In genomic region chr2:43370146-43370545, GRCh38 we compare ENCODE assay signal across 16 cellular contexts.
DNase-seq lines count a peak whose midpoint lies in the region; ATAC-seq and TF ChIP-seq lines count a peak whose summit lies in the region.
"Had no signal": no experiment of that assay in that cellular context is flagged by ENCODE, and none has a peak within 500 bp of the region (broad histone marks: within the 10 kb centered on the region; RNA-seq: fewer than 3 reads in every experiment).

No MANE protein-coding gene starts in this region.

- H3K27ac Mint-ChIP-seq in nephron, result peak overlapping the region; percentile 78 to 98 (median 82)
- H3K27ac Mint-ChIP-seq: activated T-helper 17 cell treated with anti-CD3 and anti-CD28 coated beads, Interleukin-2, amount 50 U/mL, for 72 hours had no signal

- ATAC-seq in HG03521 (IDR thresholded peaks at IDR 0.05; ENCODE audit: unreplicated experiment) (no peak), HG02973 (IDR thresholded peaks at IDR 0.05; ENCODE audit: unreplicated experiment) (no peak)
- no peak for ATAC-seq in stimulated activated naive CD8-positive, alpha-beta T cell treated with anti-CD3 and anti-CD28 coated beads, Interleukin-15, Interleukin-2, amounts not matched to agents 100 U/mL and 50 U/mL, for 24 hours
- ATAC-seq: activated T-helper 17 cell treated with anti-CD3 and anti-CD28 coated beads, Interleukin-2, amount 50 U/mL, for 72 hours; naive thymus-derived CD4-positive, alpha-beta T cell; upper lobe of right lung had no signal

- peak overlapping the region in 1 of 3 experiments; percentile 14 for H3K4me3 Mint-ChIP-seq in nephron
- H3K4me3 Mint-ChIP-seq: activated T-helper 17 cell treated with anti-CD3 and anti-CD28 coated beads, Interleukin-2, amount 50 U/mL, for 72 hours; CD4-positive, alpha-beta memory T cell; naive thymus-derived CD4-positive, alpha-beta T cell had no signal

- peaks cover 8% of the 10 kb centered on the region for H3K36me3 Mint-ChIP-seq in nephron (ENCODE audit: low read depth)

- H3K27me3 ChIP-seq in esophagus squamous epithelium, result no peaks in the 10 kb centered on the region
- no peaks in the 10 kb centered on the region for H3K27me3 ChIP-seq in tibial nerve
- H3K27me3 ChIP-seq: upper lobe of right lung had no signal

- 62 to 76% methylated on average over 4 of the region's 4 CpGs for WGBS in esophagus squamous epithelium, 2 donors
- 49 to 52% methylated on average over 4 of the region's 4 CpGs for WGBS in tibial nerve, 2 donors

- peaks cover 44% of the 10 kb centered on the region for H3K4me1 Mint-ChIP-seq in nephron
- H3K4me1 Mint-ChIP-seq: activated T-helper 17 cell treated with anti-CD3 and anti-CD28 coated beads, Interleukin-2, amount 50 U/mL, for 72 hours had no signal

- H3K27ac ChIP-seq in esophagus squamous epithelium, result peak overlapping the region in 3 of 4 donors; percentile 42 to 64 (median 63)
- H3K27ac ChIP-seq in tibial nerve, result peak overlapping the region in 3 of 4 donors; percentile 34 to 66 (median 53)
- H3K27ac ChIP-seq: upper lobe of right lung had no signal

- no peaks in the 10 kb centered on the region for H3K36me3 ChIP-seq in esophagus squamous epithelium
- H3K36me3 ChIP-seq in tibial nerve, result no peaks in the 10 kb centered on the region
- H3K36me3 ChIP-seq: upper lobe of right lung had no signal

- H3K4me1 ChIP-seq in esophagus squamous epithelium, result peaks cover 0 to 39% (median 19%) of the 10 kb centered on the region in 3 donors
- peaks cover 0 to 47% (median 7%) of the 10 kb centered on the region in 4 donors for H3K4me1 ChIP-seq in tibial nerve

- intact Hi-C loops in esophagus squamous epithelium (cut with DNase I), result no loop called here

- TF ChIP-seq CTCF in esophagus squamous epithelium (IDR thresholded peaks at IDR 0.05), result no peak
- TF ChIP-seq CTCF in nephron (IDR thresholded peaks at IDR 0.05; ENCODE audit: unreplicated experiment in 3 of 3), result no peak
- no peak for TF ChIP-seq CTCF in tibial nerve (IDR thresholded peaks at IDR 0.05)

- TF ChIP-seq POLR2A in esophagus squamous epithelium (IDR thresholded peaks at IDR 0.05), result no peak
- no peak for TF ChIP-seq POLR2A in tibial nerve (IDR thresholded peaks at IDR 0.05)

- no peaks in the 10 kb centered on the region for H3K9me3 Mint-ChIP-seq in nephron
- H3K9me3 Mint-ChIP-seq: activated T-helper 17 cell treated with anti-CD3 and anti-CD28 coated beads, Interleukin-2, amount 50 U/mL, for 72 hours; naive thymus-derived CD4-positive, alpha-beta T cell had no signal

- H3K27me3 Mint-ChIP-seq in nephron (ENCODE audit: low read depth), result no peaks in the 10 kb centered on the region
- H3K27me3 Mint-ChIP-seq: activated T-helper 17 cell treated with anti-CD3 and anti-CD28 coated beads, Interleukin-2, amount 50 U/mL, for 72 hours; CD4-positive, alpha-beta memory T cell; naive thymus-derived CD4-positive, alpha-beta T cell had no signal

- H3K4me3 ChIP-seq in esophagus squamous epithelium, result no peak overlapping the region
- H3K4me3 ChIP-seq in tibial nerve, result no peak overlapping the region
- H3K4me3 ChIP-seq: upper lobe of right lung had no signal

- H3K9me3 ChIP-seq in esophagus squamous epithelium, result no peaks in the 10 kb centered on the region
- H3K9me3 ChIP-seq in tibial nerve, result no peaks in the 10 kb centered on the region
- H3K9me3 ChIP-seq: upper lobe of right lung had no signal

- DNase-seq in NCI-H748 (lab: John Stamatoyannopoulos, UW; ENCODE audit: unreplicated experiment), result peak; percentile 9
- no peak for DNase-seq in NCI-H748 treated with DMSO at 0.1 percent for 48 hours (lab: John Stamatoyannopoulos, UW)
- no peak for DNase-seq in esophagus squamous epithelium (lab: John Stamatoyannopoulos, UW)
- DNase-seq in tibial nerve (ENCODE audit: low spot score in 2 of 2), result no peak
- no peak for DNase-seq in stimulated activated naive CD8-positive, alpha-beta T cell treated with anti-CD3 and anti-CD28 coated beads, Interleukin-15, Interleukin-2, amounts not matched to agents 100 U/mL and 50 U/mL, for 24 hours
- DNase-seq: anterior cingulate cortex; CD4-positive, alpha-beta memory T cell; naive thymus-derived CD4-positive, alpha-beta T cell; stimulated activated CD4-positive, alpha-beta T cell treated with anti-CD3 and anti-CD28 coated beads, Interleukin-4, amount 100 ng/mL, for 1 hour; stimulated activated CD8-positive, alpha-beta memory T cell treated with anti-CD3 and anti-CD28 coated beads, Interleukin-4, amount 100 ng/mL, for 48 hours; SW 1271; upper lobe of right lung had no signal

- no peak for TF ChIP-seq EP300 in tibial nerve (IDR thresholded peaks at IDR 0.05)
